ENCODE assay signal across 16 cellular contexts in the genomic region with DNA sequence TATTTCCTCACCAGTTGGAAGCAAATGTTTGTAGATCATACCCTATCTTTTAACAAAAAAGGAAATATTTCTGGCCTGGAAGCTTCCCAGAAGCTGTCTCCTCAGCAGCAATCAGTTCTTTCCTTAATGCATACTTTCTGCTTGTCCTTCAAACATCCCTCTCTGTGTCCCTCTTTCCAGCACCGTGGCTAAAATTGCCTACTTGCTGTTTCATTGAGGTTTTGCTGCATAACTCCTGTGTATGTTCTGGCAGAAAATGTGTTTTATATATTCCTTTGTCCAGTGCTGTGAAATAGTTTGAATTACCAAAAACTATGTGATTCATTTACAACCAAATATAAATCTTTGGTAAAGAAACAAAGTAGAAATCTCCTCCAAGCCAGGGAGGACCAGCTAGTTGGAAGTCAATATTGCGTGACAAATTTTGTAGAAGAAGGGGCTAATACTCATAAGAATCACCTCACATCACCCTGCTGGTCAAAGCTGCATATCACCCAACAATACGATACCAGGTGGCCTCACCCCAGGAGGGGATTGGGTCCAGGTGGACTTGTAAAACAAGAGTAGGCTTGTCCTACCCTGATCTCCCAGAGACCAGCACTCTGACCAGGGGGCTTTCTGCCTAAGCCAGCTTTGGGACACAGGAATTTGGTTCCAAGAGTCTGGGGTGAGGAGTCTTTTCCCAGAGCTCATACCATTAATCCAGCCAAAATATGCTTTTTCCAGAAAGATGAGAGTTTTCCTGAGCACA.
A peak's percentile ranks its signal among the peaks of the same experiment; 100 is the strongest.
DNase-seq lines count a peak whose midpoint lies in the region; ATAC-seq and TF ChIP-seq lines count a peak whose summit lies in the region.
"Had no signal": no experiment of that assay in that cellular context is flagged by ENCODE, and none has a peak within 500 bp of the region (broad histone marks: within the 10 kb centered on the region; RNA-seq: fewer than 3 reads in every experiment).

No MANE protein-coding gene starts in this region.

- H3K79me2 ChIP-seq in GM23338 (replicated peaks; ENCODE audit: insufficient read depth), result no peaks in the 10 kb centered on the region

- CTCF ChIA-PET in WTC11 (lab: Charles Lee), result no interaction called here
- CTCF ChIA-PET in activated CD4-positive, alpha-beta T cell treated with anti-CD3 and anti-CD28 coated beads, Interleukin-2, amount 10 ng/mL, durations not matched to agents 7 days and 5 days (lab: Charles Lee), result no interaction called here

- H3K4me1 Mint-ChIP-seq in GM23338, result peaks cover 9% of the 10 kb centered on the region
- H3K4me1 Mint-ChIP-seq in WTC11, result peaks cover 13% of the 10 kb centered on the region
- peaks cover 18% of the 10 kb centered on the region for H3K4me1 Mint-ChIP-seq in osteocyte (ENCODE audit: unreplicated experiment)
- H3K4me1 Mint-ChIP-seq in activated CD4-positive, alpha-beta T cell treated with anti-CD3 and anti-CD28 coated beads, Interleukin-2, amount 10 ng/mL, durations not matched to agents 7 days and 5 days, result no peaks in the 10 kb centered on the region
- H3K4me1 Mint-ChIP-seq in type B pancreatic cell (ENCODE audit: unreplicated experiment), result no peaks in the 10 kb centered on the region
- H3K4me1 Mint-ChIP-seq: CD8-positive, alpha-beta memory T cell had no signal

- TF ChIP-seq CTCF in GM23338 (conservative IDR thresholded peaks at IDR 0.05; ENCODE audit: low read depth in 2 of 2) (no peak), WTC11 (IDR thresholded peaks at IDR 0.05) (no peak), choroid plexus epithelial cell (conservative IDR thresholded peaks at IDR 0.05; ENCODE audit: low read depth, low read length) (no peak), osteocyte (IDR thresholded peaks at IDR 0.05) (no peak), transverse colon (IDR thresholded peaks at IDR 0.05) (no peak), type B pancreatic cell (conservative IDR thresholded peaks at IDR 0.05) (no peak)

- TF ChIP-seq POLR2A in transverse colon (IDR thresholded peaks at IDR 0.05), result no peak

- H3K36me3 Mint-ChIP-seq in GM23338 (ENCODE audit: low read depth) (no peaks in the 10 kb centered on the region; the same call in 2 of the 3 replicates), WTC11 (no peaks in the 10 kb centered on the region), osteocyte (ENCODE audit: unreplicated experiment) (no peaks in the 10 kb centered on the region), type B pancreatic cell (no peaks in the 10 kb centered on the region)
- H3K36me3 Mint-ChIP-seq in activated CD4-positive, alpha-beta T cell treated with anti-CD3 and anti-CD28 coated beads, Interleukin-2, amount 10 ng/mL, durations not matched to agents 7 days and 5 days (ENCODE audit: low read depth), result no peaks in the 10 kb centered on the region
- H3K36me3 Mint-ChIP-seq: CD8-positive, alpha-beta memory T cell had no signal

- H3K27me3 ChIP-seq in GM23338 (ENCODE audit: insufficient read depth) (no peaks in the 10 kb centered on the region), transverse colon (no peaks in the 10 kb centered on the region)
- H3K27me3 ChIP-seq: BLaER1 had no signal

- POLR2A ChIA-PET in WTC11 (lab: Charles Lee), result no interaction called here
- POLR2A ChIA-PET in activated CD4-positive, alpha-beta T cell treated with anti-CD3 and anti-CD28 coated beads, Interleukin-2, amount 10 ng/mL, durations not matched to agents 7 days and 5 days (lab: Charles Lee), result no interaction called here

- H3K4me1 ChIP-seq in GM23338 (ENCODE audit: insufficient read depth), result peaks cover 14% of the 10 kb centered on the region
- H3K4me1 ChIP-seq in transverse colon, result no peaks in the 10 kb centered on the region
- H3K4me1 ChIP-seq: BLaER1 had no signal

- H3K27ac ChIP-seq in GM23338 (ENCODE audit: low read depth) (no peak overlapping the region), transverse colon (no peak overlapping the region)
- H3K27ac ChIP-seq: BLaER1 had no signal

- no peaks in the 10 kb centered on the region for H3K9me3 ChIP-seq in transverse colon
- H3K9me3 ChIP-seq: BLaER1 had no signal

- H3K27me3 Mint-ChIP-seq in GM23338 (ENCODE audit: insufficient read depth, low read depth, poor library complexity) (peaks cover 4% of the 10 kb centered on the region), WTC11 (ENCODE audit: low read depth) (no peaks in the 10 kb centered on the region), osteocyte (ENCODE audit: unreplicated experiment) (peaks cover 6% of the 10 kb centered on the region), type B pancreatic cell (peaks cover 10% of the 10 kb centered on the region)
- H3K27me3 Mint-ChIP-seq in activated CD4-positive, alpha-beta T cell treated with anti-CD3 and anti-CD28 coated beads, Interleukin-2, amount 10 ng/mL, durations not matched to agents 7 days and 5 days, result no peaks in the 10 kb centered on the region

- no peaks in the 10 kb centered on the region for H4K20me1 ChIP-seq in GM23338 (replicated peaks; ENCODE audit: insufficient read depth)
- H4K20me1 ChIP-seq: BLaER1 had no signal

- intact Hi-C loops in transverse colon (cut with DNase I; ENCODE audit: low total_unique reads), result no loop called here

- DNase-seq in GM23338 (ENCODE audit: low spot score), result no peak
- no peak for DNase-seq in WTC11 (ENCODE audit: low spot score)
- peak; percentile 24 for DNase-seq in choroid plexus epithelial cell (ENCODE audit: low read depth)
- no peak for DNase-seq in osteocyte (ENCODE audit: extremely low spot score, unreplicated experiment)
- DNase-seq in transverse colon, result no peak
- DNase-seq in activated CD4-positive, alpha-beta T cell treated with anti-CD3 and anti-CD28 coated beads, Interleukin-2, amount 10 ng/mL, durations not matched to agents 7 days and 5 days, result no peak
- DNase-seq in type B pancreatic cell (ENCODE audit: extremely low spot score, unreplicated experiment), result no peak
- DNase-seq: CD8-positive, alpha-beta memory T cell; DMS79; HFFc6; NCI-H1105 treated with DMSO at 0.1 percent for 48 hours; NCI-H187; OCI-M1; Right ventricle myocardium superior had no signal

- H3K4me2 ChIP-seq in GM23338, result no peak overlapping the region
- H3K4me2 ChIP-seq: BLaER1 had no signal

- H3K4me3 Mint-ChIP-seq in GM23338 (no peak overlapping the region), WTC11 (no peak overlapping the region), osteocyte (ENCODE audit: unreplicated experiment) (no peak overlapping the region), type B pancreatic cell (no peak overlapping the region)
- H3K4me3 Mint-ChIP-seq in activated CD4-positive, alpha-beta T cell treated with anti-CD3 and anti-CD28 coated beads, Interleukin-2, amount 10 ng/mL, durations not matched to agents 7 days and 5 days, result no peak overlapping the region
- H3K4me3 Mint-ChIP-seq: CD8-positive, alpha-beta memory T cell; HFFc6 had no signal

- WGBS in transverse colon (ENCODE audit: low coverage in 1 of 2), 2 donors, result 74 to 81% methylated on average over 2 to 3 of the region's 3 CpGs

- no peaks in the 10 kb centered on the region for H3K36me3 ChIP-seq in GM23338 (ENCODE audit: insufficient read depth)
- no peaks in the 10 kb centered on the region for H3K36me3 ChIP-seq in transverse colon
- H3K36me3 ChIP-seq: BLaER1 had no signal

- no peaks in the 10 kb centered on the region for H3K9me3 Mint-ChIP-seq in GM23338
- H3K9me3 Mint-ChIP-seq in WTC11, result peaks cover 7% of the 10 kb centered on the region
- H3K9me3 Mint-ChIP-seq in osteocyte (ENCODE audit: unreplicated experiment), result no peaks in the 10 kb centered on the region
- no peaks in the 10 kb centered on the region for H3K9me3 Mint-ChIP-seq in activated CD4-positive, alpha-beta T cell treated with anti-CD3 and anti-CD28 coated beads, Interleukin-2, amount 10 ng/mL, durations not matched to agents 7 days and 5 days
- H3K9me3 Mint-ChIP-seq in type B pancreatic cell, result no peaks in the 10 kb centered on the region
- H3K9me3 Mint-ChIP-seq: HFFc6 had no signal

- no peaks in the 10 kb centered on the region for H3F3A ChIP-seq in GM23338 (replicated peaks; ENCODE audit: low read depth)

- in situ Hi-C loops in transverse colon (cut with MboI; ENCODE audit: low pct_ligation_motif_present in 1 of 4, low pct_unique_long_range_greater_than_20kb in 1 of 4, low sequenced_read_pairs in 3 of 4), result no loop called here

- ATAC-seq in GM23338, result no peak
- ATAC-seq in WTC11, result no peak
- ATAC-seq: K562 had no signal

- H3K27ac Mint-ChIP-seq in GM23338 (no peak overlapping the region), WTC11 (no peak overlapping the region), osteocyte (ENCODE audit: unreplicated experiment) (peak overlapping the region; percentile 8), type B pancreatic cell (no peak overlapping the region)
- no peak overlapping the region for H3K27ac Mint-ChIP-seq in activated CD4-positive, alpha-beta T cell treated with anti-CD3 and anti-CD28 coated beads, Interleukin-2, amount 10 ng/mL, durations not matched to agents 7 days and 5 days
- H3K27ac Mint-ChIP-seq: CD8-positive, alpha-beta memory T cell; HFFc6 had no signal

- TF ChIP-seq EP300 in transverse colon (IDR thresholded peaks at IDR 0.05; ENCODE audit: low read depth), result no peak

- H3K4me3 ChIP-seq in GM23338, result no peak overlapping the region
- no peak overlapping the region for H3K4me3 ChIP-seq in choroid plexus epithelial cell (ENCODE audit: low read depth, low read length)
- H3K4me3 ChIP-seq in transverse colon, result no peak overlapping the region
- H3K4me3 ChIP-seq: BLaER1, K562 had no signal

- H2AFZ ChIP-seq in GM23338, result peak overlapping the region; percentile 73; the same call in 1 of the 2 replicates

- peaks cover 4% of the 10 kb centered on the region; the same call in 1 of the 2 replicates for H3K9me2 ChIP-seq in GM23338 (ENCODE audit: insufficient read depth)

TF ChIP-seq in WTC11, 78 proteins besides CTCF, POLR2A, EP300 and RAD21:
- TF ChIP-seq ZNF423 (CRISPR knock-in tag; IDR thresholded peaks at IDR 0.05), result 0 out of 2 replicates have a peak, but pooled peaks have one; percentile 21
- TF ChIP-seq, protein P1, sequence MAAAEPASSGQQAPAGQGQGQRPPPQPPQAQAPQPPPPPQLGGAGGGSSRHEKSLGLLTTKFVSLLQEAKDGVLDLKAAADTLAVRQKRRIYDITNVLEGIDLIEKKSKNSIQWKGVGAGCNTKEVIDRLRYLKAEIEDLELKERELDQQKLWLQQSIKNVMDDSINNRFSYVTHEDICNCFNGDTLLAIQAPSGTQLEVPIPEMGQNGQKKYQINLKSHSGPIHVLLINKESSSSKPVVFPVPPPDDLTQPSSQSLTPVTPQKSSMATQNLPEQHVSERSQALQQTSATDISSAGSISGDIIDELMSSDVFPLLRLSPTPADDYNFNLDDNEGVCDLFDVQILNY (CRISPR knock-in tag; IDR thresholded peaks at IDR 0.05), result no peak
